ENCODE assay signal across 8 cellular contexts in genomic region chr3:141192345-141192744, GRCh38. TPM values are rescaled to one million over a fixed set of nuclear protein-coding genes. Genes with fewer than 3 reads are reported as not detected.
DNase-seq lines count a peak whose midpoint lies in the region; ATAC-seq and TF ChIP-seq lines count a peak whose summit lies in the region.

No MANE protein-coding gene starts in this region.

- TF ChIP-seq CTCF in choroid plexus epithelial cell (conservative IDR thresholded peaks at IDR 0.05; ENCODE audit: low read depth, low read length) = peak; percentile 98
- TF ChIP-seq CTCF in liver (IDR thresholded peaks at IDR 0.05; ENCODE audit: low read depth, low read length, missing input control) = peak; percentile 99

- no peak overlapping the region for H3K9ac ChIP-seq in liver (ENCODE audit: low read depth in 1 of 2, low read length in 2 of 2)

- no peaks in the 10 kb centered on the region for H3K9me3 ChIP-seq in liver (ENCODE audit: control insufficient read depth in 4 of 4, low read length in 3 of 4)

- DNase-seq in CMK (ENCODE audit: low read depth) = peak; percentile 79
- DNase-seq in NCI-H69 (lab: John Stamatoyannopoulos, UW) = peak; percentile 88
- DNase-seq in activated CD4-positive, alpha-beta T cell treated with anti-CD3 and anti-CD28 coated beads for 48 hours = peak; percentile 99
- DNase-seq in choroid plexus epithelial cell (ENCODE audit: low read depth) = peak; percentile 97
- peak; percentile 92 to 97 (median 96) for DNase-seq in stimulated activated CD4-positive, alpha-beta T cell treated with anti-CD3 and anti-CD28 coated beads, TNF-alpha, amount 100 ng/mL, for 4 hours (ENCODE audit: low read depth in 3 of 3)

- H3K36me3 ChIP-seq in liver (ENCODE audit: control insufficient read depth in 4 of 4, insufficient read depth in 3 of 4, low read depth in 1 of 4, low read length in 3 of 4) = no peaks in the 10 kb centered on the region

- no peaks in the 10 kb centered on the region for H3K4me1 ChIP-seq in liver (ENCODE audit: control insufficient read depth in 4 of 4, insufficient read depth in 4 of 4, low read length in 3 of 4)

- TF ChIP-seq RAD21 in liver (IDR thresholded peaks at IDR 0.05) = peak; percentile 97 to 98

- H3K4me3 ChIP-seq in choroid plexus epithelial cell (ENCODE audit: low read depth, low read length) (no peak overlapping the region), liver (ENCODE audit: low read depth in 1 of 3, low read length in 3 of 3) (no peak overlapping the region)

- H3K27me3 ChIP-seq in liver (ENCODE audit: control insufficient read depth in 4 of 4, insufficient read depth in 4 of 4, low read length in 3 of 4) = peaks cover 0 to 19% (median 3%) of the 10 kb centered on the region in 4 donors

- peak; percentile 100 for ATAC-seq in GM19467 (IDR thresholded peaks at IDR 0.05; ENCODE audit: unreplicated experiment)
- peak; percentile 99 for ATAC-seq in HG03565 (IDR thresholded peaks at IDR 0.05; ENCODE audit: unreplicated experiment)

- 8% methylated on average over 11 of the region's 11 CpGs for WGBS in liver

- H3K27ac ChIP-seq in liver (ENCODE audit: low read depth in 1 of 2, low read length in 2 of 2) = no peak overlapping the region

TF ChIP-seq in liver, 16 proteins besides CTCF, POLR2A, EP300 and RAD21:
- TF ChIP-seq TAF1 (conservative IDR thresholded peaks at IDR 0.05) (no peak), EGR1 (IDR thresholded peaks at IDR 0.05; ENCODE audit: low read depth in 2 of 2) (no peak), YY1 (IDR thresholded peaks at IDR 0.05) (peak; percentile 55), GABPA (IDR thresholded peaks at IDR 0.05 in 1 of 2, conservative IDR thresholded peaks at IDR 0.05 in 1 of 2) (no peak), JUND (IDR thresholded peaks at IDR 0.05) (no peak)

RNA-seq across cellular contexts. Expression of gene PXYLP1, which starts 39.3 kb away (rescaled TPM):
- 1 to 10 TPM; 4.6 to 5.3 TPM for total RNA-seq in liver
- 1 to 10 TPM; 1.1 to 1.6 TPM for polyA plus RNA-seq in liver
